In the genomic region with DNA sequence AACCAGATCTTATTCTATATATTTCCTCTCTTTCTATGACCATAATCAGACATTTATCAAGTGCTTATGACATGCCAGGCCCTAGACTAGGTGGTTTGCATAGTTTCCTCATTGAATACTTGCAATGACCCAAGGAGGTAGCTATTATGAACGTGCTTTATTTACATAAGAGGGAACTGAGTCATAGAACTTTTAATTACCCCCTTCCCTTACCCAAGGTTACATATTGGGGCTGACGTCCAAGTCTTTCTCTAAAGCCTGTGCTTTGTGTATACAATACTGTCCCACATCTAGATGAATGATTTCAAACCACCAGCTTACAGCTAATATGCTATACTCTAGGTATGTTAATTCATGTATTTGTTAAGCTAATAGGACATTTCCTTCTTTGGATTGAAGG, we compare ENCODE assay signal across 29 cellular contexts.
DNase-seq lines count a peak whose midpoint lies in the region; ATAC-seq and TF ChIP-seq lines count a peak whose summit lies in the region.
"Had no signal": no experiment of that assay in that cellular context is flagged by ENCODE, and none has a peak within 500 bp of the region (broad histone marks: within the 10 kb centered on the region; RNA-seq: fewer than 3 reads in every experiment).

No MANE protein-coding gene starts in this region.

- H3K4me1 ChIP-seq in CD4-positive, alpha-beta memory T cell (ENCODE audit: insufficient read depth, low read length): no peaks in the 10 kb centered on the region
- H3K4me1 ChIP-seq: BE2C, pancreas, testis had no signal

- H3K4me3 Mint-ChIP-seq in CD4-positive, alpha-beta memory T cell: no peak overlapping the region
- H3K4me3 Mint-ChIP-seq: activated T-helper 1 cell treated with anti-CD3 and anti-CD28 coated beads, Interleukin-12 subunit alpha, Interleukin-12 subunit beta, Interleukin-2, Interleukin-4 antibody, amounts not matched to agents 30 ng/mL and 10 ng/mL and 1 ng/mL, durations not matched to agents 14 hours and 24 hours and 36 hours; CD8-positive, alpha-beta memory T cell; stimulated activated naive CD8-positive, alpha-beta T cell treated with anti-CD3 and anti-CD28 coated beads, Interleukin-15, Interleukin-2, amounts not matched to agents 100 ng/mL and 50 ng/mL, for 24 hours; T-helper 1 cell treated with Interleukin-12 subunit alpha and Interleukin-12 subunit beta and Interleukin-4 antibody, amounts not matched to agents 30 μg/mL and 1 μg/mL, for 36 hours had no signal

- H3K4me3 ChIP-seq in AG04449 (ENCODE audit: low read depth, low read length) (no peak overlapping the region), fibroblast of pulmonary artery (replicated peaks; ENCODE audit: low read depth, low read length) (no peak overlapping the region)
- no peak overlapping the region for H3K4me3 ChIP-seq in CD4-positive, alpha-beta memory T cell (ENCODE audit: low read length in 2 of 2)
- H3K4me3 ChIP-seq: dorsolateral prefrontal cortex, GM23248, pancreas, testis had no signal

- peaks cover 0 to 8% (median 0%) of the 10 kb centered on the region in 8 donors for H3K9me3 Mint-ChIP-seq in CD4-positive, alpha-beta memory T cell
- H3K9me3 Mint-ChIP-seq: activated T-helper 1 cell treated with anti-CD3 and anti-CD28 coated beads, Interleukin-12 subunit alpha, Interleukin-12 subunit beta, Interleukin-2, Interleukin-4 antibody, amounts not matched to agents 30 ng/mL and 10 ng/mL and 1 ng/mL, durations not matched to agents 14 hours and 24 hours and 36 hours; CD8-positive, alpha-beta memory T cell; stimulated activated naive CD8-positive, alpha-beta T cell treated with anti-CD3 and anti-CD28 coated beads, Interleukin-15, Interleukin-2, amounts not matched to agents 100 ng/mL and 50 ng/mL, for 24 hours; T-helper 1 cell treated with Interleukin-12 subunit alpha and Interleukin-12 subunit beta and Interleukin-4 antibody, amounts not matched to agents 30 μg/mL and 1 μg/mL, for 36 hours had no signal

- intact Hi-C loops in CD4-positive, alpha-beta memory T cell (cut with micrococcal nuclease): no loop called here

- H3K36me3 Mint-ChIP-seq in CD4-positive, alpha-beta memory T cell: no peaks in the 10 kb centered on the region
- H3K36me3 Mint-ChIP-seq: CD8-positive, alpha-beta memory T cell had no signal

- ATAC-seq in HG03139 (IDR thresholded peaks at IDR 0.05; ENCODE audit: unreplicated experiment): no peak
- ATAC-seq: pancreas, Right ventricle myocardium inferior had no signal

- no peaks in the 10 kb centered on the region for H3K36me3 ChIP-seq in CD4-positive, alpha-beta memory T cell (ENCODE audit: insufficient read depth, low read length)
- H3K36me3 ChIP-seq: BE2C, brain microvascular endothelial cell, pancreas had no signal

- POLR2A ChIA-PET in AG04449 (lab: Yijun Ruan, JAX): no interaction called here
- POLR2A ChIA-PET in CD4-positive, alpha-beta memory T cell (lab: Charles Lee; ENCODE audit: partially characterized antibody): no interaction called here

- H3K27ac Mint-ChIP-seq in CD4-positive, alpha-beta memory T cell: no peak overlapping the region
- H3K27ac Mint-ChIP-seq: activated T-helper 1 cell treated with anti-CD3 and anti-CD28 coated beads, Interleukin-12 subunit alpha, Interleukin-12 subunit beta, Interleukin-2, Interleukin-4 antibody, amounts not matched to agents 30 ng/mL and 10 ng/mL and 1 ng/mL, durations not matched to agents 14 hours and 24 hours and 36 hours; CD8-positive, alpha-beta memory T cell; stimulated activated naive CD8-positive, alpha-beta T cell treated with anti-CD3 and anti-CD28 coated beads, Interleukin-15, Interleukin-2, amounts not matched to agents 100 ng/mL and 50 ng/mL, for 24 hours; T-helper 1 cell treated with Interleukin-12 subunit alpha and Interleukin-12 subunit beta and Interleukin-4 antibody, amounts not matched to agents 30 μg/mL and 1 μg/mL, for 36 hours had no signal

- H3K27ac ChIP-seq in CD4-positive, alpha-beta memory T cell (ENCODE audit: low read depth, low read length): no peak overlapping the region
- H3K27ac ChIP-seq: brain microvascular endothelial cell, dorsolateral prefrontal cortex, GM23248, pancreas, testis had no signal

- H3K27me3 ChIP-seq in CD4-positive, alpha-beta memory T cell (ENCODE audit: insufficient read depth, low read length): no peaks in the 10 kb centered on the region
- H3K27me3 ChIP-seq: BE2C, brain microvascular endothelial cell, pancreas, testis had no signal

- DNase-seq in AG04449 (ENCODE audit: low read depth, low spot score) (peak; percentile 21), ELR (ENCODE audit: low read depth) (peak; percentile 68), amniotic epithelial cell (ENCODE audit: low read depth) (peak; percentile 89), fibroblast of pulmonary artery (ENCODE audit: low read depth) (peak; percentile 8), dedifferentiated amniotic fluid mesenchymal stem cell (ENCODE audit: extremely low spot score) (no peak), NCI-H446 treated with DMSO at 0.1 percent for 48 hours (lab: John Stamatoyannopoulos, UW) (no peak)
- no peak for DNase-seq in CD4-positive, alpha-beta memory T cell
- DNase-seq: activated CD4-positive, alpha-beta T cell treated with anti-CD3 and anti-CD28 coated beads, Interleukin-2, amount 50 U/mL, for 48 hours; activated naive CD4-positive, alpha-beta T cell treated with Interleukin-2 at 50 U/mL for 16 hours; BE2C; brain microvascular endothelial cell; CD8-positive, alpha-beta memory T cell; dorsolateral prefrontal cortex; GDM1; GM23248; mesendoderm; NCI-H1092; NCI-H187 treated with DMSO at 0.1 percent for 48 hours; NCI-H2171; OCI-M1; pancreas; SK-N-SH; stimulated activated CD8-positive, alpha-beta memory T cell treated with anti-CD3 and anti-CD28 coated beads, Interleukin-4, amount 100 ng/mL, for 48 hours; testis had no signal

- TF ChIP-seq CTCF in AG04449 (IDR thresholded peaks at IDR 0.05; ENCODE audit: insufficient read depth, low read length, missing control alignments) (no peak), fibroblast of pulmonary artery (IDR thresholded peaks at IDR 0.05; ENCODE audit: low read length, missing control alignments) (no peak)

- H3K9me3 ChIP-seq in CD4-positive, alpha-beta memory T cell (ENCODE audit: control insufficient read depth in 1 of 2, low read length in 2 of 2): no peaks in the 10 kb centered on the region
- H3K9me3 ChIP-seq: BE2C, pancreas, SK-N-SH, testis had no signal

- peaks cover 1 to 3% of the 10 kb centered on the region in 2 donors for H3K27me3 Mint-ChIP-seq in CD4-positive, alpha-beta memory T cell

- CTCF ChIA-PET in AG04449 (lab: Yijun Ruan, JAX): no interaction called here
- CTCF ChIA-PET in CD4-positive, alpha-beta memory T cell (lab: Charles Lee; ENCODE audit: partially characterized antibody): no interaction called here

- no peaks in the 10 kb centered on the region for H3K4me1 Mint-ChIP-seq in CD4-positive, alpha-beta memory T cell
- H3K4me1 Mint-ChIP-seq: CD8-positive, alpha-beta memory T cell had no signal

Comparison
In these comparisons a context has a peak if more than half of its experiments do, and no peak if none do; other contexts are left out.
1. DNase-seq: peak in AG04449 (single experiment), ELR (single experiment), amniotic epithelial cell (single experiment) and fibroblast of pulmonary artery (single experiment); none in dedifferentiated amniotic fluid mesenchymal stem cell (single experiment), NCI-H446 treated with DMSO at 0.1 percent for 48 hours (single experiment) and CD4-positive, alpha-beta memory T cell (0 of 5).